In genomic region chr10:86298501-86299001, GRCh38 we compare ENCODE assay signal across 19 cellular contexts.
"Had no signal": no experiment of that assay in that cellular context is flagged by ENCODE, and none has a peak within 500 bp of the region (broad histone marks: within the 10 kb centered on the region; RNA-seq: fewer than 3 reads in every experiment).

No MANE protein-coding gene starts in this region.

- H3K27ac Mint-ChIP-seq: activated T-helper 1 cell treated with anti-CD3 and anti-CD28 coated beads, Interleukin-12 subunit alpha, Interleukin-12 subunit beta, Interleukin-2, Interleukin-4 antibody, amounts not matched to agents 30 ng/mL and 10 ng/mL and 1 ng/mL, durations not matched to agents 14 hours and 24 hours and 36 hours; dendritic cell treated with granulocyte-macrophage colony-stimulating factor and Interleukin-4, amounts not matched to agents 40 ng/mL and 50 ng/mL, for 4 days; effector memory CD8-positive, alpha-beta T cell; immature natural killer cell; T-cell had no signal

- H3K36me3 ChIP-seq: brain microvascular endothelial cell, lower lobe of right lung, right lobe of liver, tibial artery had no signal

- DNase-seq: activated CD4-positive, alpha-beta T cell treated with anti-CD3 and anti-CD28 coated beads, Interleukin-2, amount 50 U/mL, for 48 hours; activated naive CD4-positive, alpha-beta T cell treated with Interleukin-2 at 50 U/mL for 16 hours; anterior cingulate cortex; brain microvascular endothelial cell; effector memory CD8-positive, alpha-beta T cell; foreskin melanocyte; immature natural killer cell; left cardiac atrium; lower lobe of right lung; midbrain; SK-N-SH; stimulated activated CD4-positive, alpha-beta T cell treated with anti-CD3 and anti-CD28 coated beads, Interleukin-1b, Interleukin-23, amount 100 ng/mL, for 48 hours; T-helper 9 cell had no signal

- H3K4me1 ChIP-seq: lower lobe of right lung, right lobe of liver, tibial artery had no signal

- H3K27me3 ChIP-seq: brain microvascular endothelial cell, right lobe of liver, tibial artery had no signal

- H3K4me3 Mint-ChIP-seq: activated T-helper 1 cell treated with anti-CD3 and anti-CD28 coated beads, Interleukin-12 subunit alpha, Interleukin-12 subunit beta, Interleukin-2, Interleukin-4 antibody, amounts not matched to agents 30 ng/mL and 10 ng/mL and 1 ng/mL, durations not matched to agents 14 hours and 24 hours and 36 hours; dendritic cell treated with granulocyte-macrophage colony-stimulating factor and Interleukin-4, amounts not matched to agents 40 ng/mL and 50 ng/mL, for 4 days; effector memory CD8-positive, alpha-beta T cell; immature natural killer cell; T-cell had no signal

- H3K36me3 Mint-ChIP-seq: immature natural killer cell, T-cell had no signal

- ATAC-seq: effector memory CD8-positive, alpha-beta T cell; left cardiac atrium; lower lobe of right lung; right lobe of liver; T-cell had no signal

- H3K27ac ChIP-seq: brain microvascular endothelial cell, epithelial cell of prostate, lower lobe of right lung, right lobe of liver, tibial artery had no signal

- H3K4me1 Mint-ChIP-seq: immature natural killer cell, T-cell had no signal

- H3K9me3 ChIP-seq: lower lobe of right lung, right lobe of liver, SK-N-SH, tibial artery had no signal

- H3K9me3 Mint-ChIP-seq: activated T-helper 1 cell treated with anti-CD3 and anti-CD28 coated beads, Interleukin-12 subunit alpha, Interleukin-12 subunit beta, Interleukin-2, Interleukin-4 antibody, amounts not matched to agents 30 ng/mL and 10 ng/mL and 1 ng/mL, durations not matched to agents 14 hours and 24 hours and 36 hours; dendritic cell treated with granulocyte-macrophage colony-stimulating factor and Interleukin-4, amounts not matched to agents 40 ng/mL and 50 ng/mL, for 4 days; effector memory CD8-positive, alpha-beta T cell; T-cell had no signal

- H3K4me3 ChIP-seq: lower lobe of right lung, right lobe of liver, tibial artery had no signal
